ENCODE assay signal across 18 cellular contexts in the genomic region with DNA sequence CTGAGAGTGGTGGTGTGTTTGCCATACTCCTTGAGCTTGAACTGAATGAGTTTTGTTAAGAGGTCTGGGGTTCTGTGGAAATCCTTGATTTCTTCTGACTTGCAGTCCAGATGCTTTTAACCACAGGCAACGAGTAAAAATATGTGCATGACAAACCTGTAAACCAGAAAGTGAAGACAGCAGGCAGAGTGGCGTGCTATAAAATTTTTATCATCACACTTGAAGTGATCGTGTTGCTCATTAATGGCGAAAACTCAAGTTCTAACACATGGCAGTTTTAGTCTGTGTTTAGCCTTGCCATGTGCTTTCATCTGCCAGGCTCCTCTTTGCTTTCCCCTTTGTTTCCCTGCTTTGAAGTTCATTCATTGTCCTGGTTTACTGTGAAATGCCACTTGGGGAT. TPM values are rescaled to one million over a fixed set of nuclear protein-coding genes. Genes with fewer than 3 reads are reported as not detected.
DNase-seq lines count a peak whose midpoint lies in the region; ATAC-seq and TF ChIP-seq lines count a peak whose summit lies in the region.
"Had no signal": no experiment of that assay in that cellular context is flagged by ENCODE, and none has a peak within 500 bp of the region (broad histone marks: within the 10 kb centered on the region; RNA-seq: fewer than 3 reads in every experiment).

No MANE protein-coding gene starts in this region.

- DNase-seq in AG20443 (ENCODE audit: low spot score) = peak; percentile 40
- DNase-seq in DMS79 (lab: John Stamatoyannopoulos, UW) = peak; percentile 88
- DNase-seq in NCI-H2029 treated with DMSO at 0.1 percent for 48 hours (lab: John Stamatoyannopoulos, UW) = peak; percentile 52
- peak; percentile 65 for DNase-seq in fibroblast of villous mesenchyme (ENCODE audit: low read depth)
- DNase-seq in NOMO-1 treated with dmso at 0.1 percent for 144 hours (lab: John Stamatoyannopoulos, UW; ENCODE audit: unreplicated experiment) = no peak
- no peak for DNase-seq in coronary artery (ENCODE audit: low spot score)
- DNase-seq: activated CD4-positive, alpha-beta T cell treated with anti-CD3 and anti-CD28 coated beads, Interleukin-2, amount 10 ng/mL, durations not matched to agents 24 days and 14 days; mammary epithelial cell; NCI-H510A treated with DMSO at 0.1 percent for 48 hours; ovary; SIG-M5; sigmoid colon; stimulated activated naive B cell treated with anti-CD40 and anti-IgM and Interleukin-4, amounts not matched to agents 10 μg/mL and 1 μg/mL and 100 μg/mL, for 72 hours; T-cell; thyroid gland had no signal

- ATAC-seq in HG02852 (IDR thresholded peaks at IDR 0.05; ENCODE audit: unreplicated experiment) = no peak
- ATAC-seq: stimulated activated naive B cell treated with anti-CD40 and anti-IgM and Interleukin-4, amounts not matched to agents 10 μg/mL and 1 μg/mL and 100 μg/mL, for 72 hours; T-cell had no signal

- H3K4me3 ChIP-seq in fibroblast of villous mesenchyme (ENCODE audit: low read depth, low read length) = no peak overlapping the region
- no peak overlapping the region for H3K4me3 ChIP-seq in coronary artery
- H3K4me3 ChIP-seq: BLaER1 treated with 17β-estradiol and CSF1 and Interleukin-3, amounts not matched to agents 10 nM and 100 nM; breast epithelium; ovary; sigmoid colon; thyroid gland had no signal

- TF ChIP-seq CTCF in fibroblast of villous mesenchyme (IDR thresholded peaks at IDR 0.05; ENCODE audit: insufficient read depth, low read depth, low read length) = no peak
- TF ChIP-seq CTCF in coronary artery (IDR thresholded peaks at IDR 0.05) = no peak

- H3K27ac ChIP-seq in coronary artery = no peak overlapping the region
- H3K27ac ChIP-seq: BLaER1 treated with 17β-estradiol and CSF1 and Interleukin-3, amounts not matched to agents 10 nM and 100 nM; breast epithelium; ovary; thyroid gland had no signal

RNA-seq across cellular contexts. Expression of a gene that starts 28.0 kb away (rescaled TPM):
- total RNA-seq in fibroblast of villous mesenchyme = 352 and 747 TPM in 2 replicates

RNA-seq across cellular contexts. Expression of a gene that starts 60.0 kb away (rescaled TPM):
- total RNA-seq in fibroblast of villous mesenchyme = 11.6 and 25.0 TPM in 2 replicates

Comparison
In these comparisons a context has a peak if more than half of its experiments do, and no peak if none do; other contexts are left out.
1. DNase-seq: peak in AG20443 (single experiment), DMS79 (single experiment), NCI-H2029 treated with DMSO at 0.1 percent for 48 hours (single experiment) and fibroblast of villous mesenchyme (single experiment); none in NOMO-1 treated with dmso at 0.1 percent for 144 hours (single experiment) and coronary artery (single experiment).